In genomic region chr1:27862671-27863551, GRCh38 we compare ENCODE assay signal across 1 cellular context.
TF ChIP-seq lines count a peak whose summit lies in the region.

No MANE protein-coding gene starts in this region.

TF ChIP-seq in GM12878, 131 proteins besides CTCF, POLR2A, EP300 and RAD21 (continued from another document and continues in another):
- no peak for TF ChIP-seq ZBTB40 (IDR thresholded peaks at IDR 0.05; ENCODE audit: borderline replicate concordance)
- no peak for TF ChIP-seq SIX5 (IDR thresholded peaks at IDR 0.05; ENCODE audit: low read depth, low read length, severe bottlenecking)
- TF ChIP-seq SREBF2 (IDR thresholded peaks at IDR 0.05; ENCODE audit: low read length), result no peak
- no peak for TF ChIP-seq WRNIP1 (IDR thresholded peaks at IDR 0.05; ENCODE audit: borderline replicate concordance, low read depth, low read length)
- TF ChIP-seq PRDM15 (CRISPR knock-in tag; IDR thresholded peaks at IDR 0.05), result no peak
- peak; percentile 42; the same call in 1 of the 2 replicates for TF ChIP-seq NR2F1 (conservative IDR thresholded peaks at IDR 0.05)
- TF ChIP-seq ZBTB4 (CRISPR knock-in tag; IDR thresholded peaks at IDR 0.05), result no peak
- TF ChIP-seq LARP7 (IDR thresholded peaks at IDR 0.05), result no peak
- no peak for TF ChIP-seq ZBTB11 (CRISPR knock-in tag; IDR thresholded peaks at IDR 0.05)
- TF ChIP-seq NRF1 (conservative IDR thresholded peaks at IDR 0.05; ENCODE audit: low read depth, low read length), result no peak
- no peak for TF ChIP-seq ZNF622 (IDR thresholded peaks at IDR 0.05)
- no peak for TF ChIP-seq MYC (IDR thresholded peaks at IDR 0.05; ENCODE audit: insufficient read depth, insufficient read length, insufficient replicate concordance, low read length, severe bottlenecking)
- TF ChIP-seq CREB1 (IDR thresholded peaks at IDR 0.05; ENCODE audit: low read depth), result no peak
- TF ChIP-seq TARDBP (IDR thresholded peaks at IDR 0.05; ENCODE audit: borderline replicate concordance), result no peak
- TF ChIP-seq HDAC2 (IDR thresholded peaks at IDR 0.05), result no peak
- no peak for TF ChIP-seq REST (IDR thresholded peaks at IDR 0.05; ENCODE audit: low read depth, low read length)
- TF ChIP-seq ZBTB33 (IDR thresholded peaks at IDR 0.05), result no peak
- TF ChIP-seq STAT3 (IDR thresholded peaks at IDR 0.05; ENCODE audit: low read depth, low read length), result no peak
- TF ChIP-seq TAF1 (IDR thresholded peaks at IDR 0.05; ENCODE audit: borderline replicate concordance, low read depth, low read length), result no peak
- no peak for TF ChIP-seq PAX8 (IDR thresholded peaks at IDR 0.05)
- TF ChIP-seq SREBF1 (IDR thresholded peaks at IDR 0.05; ENCODE audit: low read length), result no peak
- TF ChIP-seq CBX3 (IDR thresholded peaks at IDR 0.05; ENCODE audit: borderline replicate concordance, low read depth), result no peak
- no peak for TF ChIP-seq HCFC1 (IDR thresholded peaks at IDR 0.05; ENCODE audit: low read length)
- no peak for TF ChIP-seq SUPT20H (IDR thresholded peaks at IDR 0.05; ENCODE audit: borderline replicate concordance, control insufficient read depth, low read depth, low read length)
- no peak for TF ChIP-seq JUND (IDR thresholded peaks at IDR 0.05; ENCODE audit: low read depth, low read length)
- TF ChIP-seq RELA (IDR thresholded peaks at IDR 0.05; ENCODE audit: borderline replicate concordance, partially characterized antibody), result no peak
- no peak for TF ChIP-seq ATF2 (IDR thresholded peaks at IDR 0.05; ENCODE audit: low read length)
- no peak for TF ChIP-seq NFXL1 (IDR thresholded peaks at IDR 0.05; ENCODE audit: borderline replicate concordance)
- 0 out of 2 replicates have a peak, but pooled peaks have one; percentile 17 for TF ChIP-seq BMI1 (IDR thresholded peaks at IDR 0.05; ENCODE audit: borderline replicate concordance)
- TF ChIP-seq SRF (IDR thresholded peaks at IDR 0.05; ENCODE audit: low read depth in 2 of 2, low read length in 2 of 2), result no peak
- no peak for TF ChIP-seq FOXM1 (IDR thresholded peaks at IDR 0.05; ENCODE audit: low read depth, low read length)
- no peak for TF ChIP-seq YY1 (IDR thresholded peaks at IDR 0.05; ENCODE audit: low read depth, low read length)
- TF ChIP-seq RBBP5 (conservative IDR thresholded peaks at IDR 0.05), result no peak
- TF ChIP-seq IRF5 (IDR thresholded peaks at IDR 0.05; ENCODE audit: borderline replicate concordance), result no peak
